ENCODE assay signal across 21 cellular contexts in the genomic region with DNA sequence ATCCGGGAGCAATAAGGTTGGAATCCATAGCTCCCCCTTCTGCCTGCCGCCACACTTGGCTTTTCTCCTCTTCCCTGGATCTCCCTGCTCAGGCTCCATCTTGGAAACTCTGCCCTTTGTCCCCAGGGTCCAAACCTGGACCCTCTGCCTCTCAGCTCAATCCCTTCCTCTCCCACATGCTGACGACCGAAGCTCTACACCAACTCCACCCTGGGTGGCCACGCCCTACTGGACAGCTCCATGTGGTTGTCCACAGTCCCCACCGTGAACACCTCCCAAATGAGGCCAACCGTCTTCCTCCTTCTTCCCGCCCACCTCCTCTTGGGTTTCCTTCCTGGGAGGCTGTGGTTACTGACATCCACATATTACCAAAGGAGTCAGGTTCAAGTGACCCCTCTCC. TPM values are rescaled to one million over a fixed set of nuclear protein-coding genes. Genes with fewer than 3 reads are reported as not detected.
"Had no signal": no experiment of that assay in that cellular context is flagged by ENCODE, and none has a peak within 500 bp of the region (broad histone marks: within the 10 kb centered on the region; RNA-seq: fewer than 3 reads in every experiment).

No MANE protein-coding gene starts in this region.

- H3K27ac ChIP-seq: esophagus squamous epithelium, gastrocnemius medialis, parathyroid adenoma had no signal

- DNase-seq: activated CD8-positive, alpha-beta memory T cell treated with anti-CD3 and anti-CD28 coated beads for 24 hours; activated CD8-positive, alpha-beta memory T cell treated with anti-CD3 and anti-CD28 coated beads, Interleukin-2, amount 50 U/mL, for 4 hours; activated naive CD4-positive, alpha-beta T cell treated with Interleukin-2 at 50 U/mL for 16 hours; activated naive CD8-positive, alpha-beta T cell treated with anti-CD3 and anti-CD28 coated beads for 36 hours; activated T-cell treated with anti-CD3 and anti-CD28 coated beads, Interleukin-2, amount 50 U/mL, for 24 hours; amniotic stem cell; endodermal cell; esophagus squamous epithelium; gastrocnemius medialis; hippocampal formation; left cardiac atrium; right cardiac atrium; stimulated activated CD4-positive, alpha-beta T cell treated with anti-CD3 and anti-CD28 coated beads, Interleukin-1b, Interleukin-23, amount 100 ng/mL, for 48 hours; T-cell had no signal

- H3K79me2 ChIP-seq: parathyroid adenoma had no signal

- H3K27me3 ChIP-seq: esophagus squamous epithelium, tibial nerve had no signal

- H3K9ac ChIP-seq: parathyroid adenoma had no signal

- ATAC-seq: gastrocnemius medialis, left cardiac atrium, right cardiac atrium, T-cell, WTC11 had no signal

- H3K36me3 ChIP-seq: esophagus squamous epithelium, gastrocnemius medialis had no signal

- FAIRE-seq: colon had no signal

- H3K4me1 ChIP-seq: esophagus squamous epithelium, gastrocnemius medialis, parathyroid adenoma had no signal

- H3K4me3 ChIP-seq: esophagus squamous epithelium, gastrocnemius medialis, tibial nerve had no signal

- H2AFZ ChIP-seq: parathyroid adenoma had no signal

- H3K9me3 ChIP-seq: gastrocnemius medialis had no signal

RNA-seq across cellular contexts. Expression of a gene that starts 51.4 kb away (rescaled TPM):
- total RNA-seq: activated naive CD8-positive, alpha-beta T cell treated with anti-CD3 and anti-CD28 coated beads for 36 hours; activated T-helper 2 cell treated with anti-CD3 and anti-CD28 coated beads, Interferon-gamma antibody, Interleukin-2, Interleukin-4, amounts not matched to agents 10 μg/mL and 5 μg/mL and 100 μg/mL, durations not matched to agents 14 hours and 24 hours and 36 hours; myocyte; pulmonary artery endothelial cell had no signal
